In genomic region chr18:76984193-76985155, GRCh38 we compare ENCODE assay signal across 20 cellular contexts.
A peak's percentile ranks its signal among the peaks of the same experiment; 100 is the strongest.
DNase-seq lines count a peak whose midpoint lies in the region; ATAC-seq and TF ChIP-seq lines count a peak whose summit lies in the region.
"Had no signal": no experiment of that assay in that cellular context is flagged by ENCODE, and none has a peak within 500 bp of the region (broad histone marks: within the 10 kb centered on the region; RNA-seq: fewer than 3 reads in every experiment).

No MANE protein-coding gene starts in this region.

- no peaks in the 10 kb centered on the region for H3K9me1 ChIP-seq in IMR-90 (ENCODE audit: insufficient read depth, low read length)

- no peak overlapping the region for H2AK9ac ChIP-seq in IMR-90 (replicated peaks; ENCODE audit: low read depth, low read length, poor library complexity)

- H2BK15ac ChIP-seq in IMR-90 (ENCODE audit: low read depth, low read length): no peak overlapping the region

- ATAC-seq in IMR-90 (ENCODE audit: low read depth): no peak
- ATAC-seq: GM12878 had no signal

- H3K9me3 Mint-ChIP-seq in activated T-helper 2 cell treated with anti-CD3 and anti-CD28 coated beads, Interferon-gamma antibody, Interleukin-2, Interleukin-4, amounts not matched to agents 10 μg/mL and 5 μg/mL and 100 μg/mL, durations not matched to agents 14 hours and 24 hours and 36 hours: no peaks in the 10 kb centered on the region
- H3K9me3 Mint-ChIP-seq in Calu3 (ENCODE audit: low read depth, unreplicated experiment): no peaks in the 10 kb centered on the region
- H3K9me3 Mint-ChIP-seq: HFFc6 had no signal

- no peak for DNase-seq in IMR-90
- peak; percentile 6 for DNase-seq in activated T-helper 2 cell treated with anti-CD3 and anti-CD28 coated beads, Interferon-gamma antibody, Interleukin-2, Interleukin-4, amounts not matched to agents 10 μg/mL and 5 μg/mL and 100 μg/mL, durations not matched to agents 14 hours and 24 hours and 36 hours (ENCODE audit: low spot score)
- DNase-seq in islet precursor cell: peak; percentile 42
- DNase-seq in pons (ENCODE audit: low spot score): peak; percentile 22
- DNase-seq in hippocampal formation (lab: John Stamatoyannopoulos, UW): no peak
- DNase-seq in Calu3: no peak
- DNase-seq in NCI-H1105 (lab: John Stamatoyannopoulos, UW): no peak
- DNase-seq in foreskin melanocyte: no peak
- DNase-seq: AML-193, DMS79, GM23248, HFFc6, MG63, NCI-H1105 treated with DMSO at 0.1 percent for 48 hours, NCI-H187 treated with DMSO at 0.1 percent for 48 hours, NCI-H2171, NCI-H774, PC-9 had no signal

- BruUV-seq in IMR-90 (replicated peaks; lab: Mats Ljungman, UMichigan) (no TSS peak), Calu3 (replicated peaks; lab: Mats Ljungman, UMichigan) (no TSS peak)

- H3K4me2 ChIP-seq in IMR-90 (ENCODE audit: low read depth, low read length): no peak overlapping the region
- H3K4me2 ChIP-seq: KMS-11, PC-9 had no signal

- no peak overlapping the region for H2BK120ac ChIP-seq in IMR-90 (ENCODE audit: low read depth, low read length)

- no peaks in the 10 kb centered on the region; the same call in 1 of the 2 replicates for H3K4me1 ChIP-seq in IMR-90 (ENCODE audit: control insufficient read depth, insufficient read depth, low read length)

- no peak overlapping the region for H4K8ac ChIP-seq in IMR-90 (ENCODE audit: low read depth in 2 of 2, low read length in 2 of 2)

- POLR2A ChIA-PET in IMR-90 (lab: Charles Lee; ENCODE audit: unreplicated experiment): no interaction called here

- H4K5ac ChIP-seq in IMR-90 (ENCODE audit: low read depth, low read length): no peak overlapping the region

- in situ Hi-C loops in IMR-90 (cut with MboI; ENCODE audit: low sequenced_read_pairs): loop anchor here (10.0 kb wide), 1 partner anchor 180 kb away; no protein-coding TSS in a partner anchor

- no peak overlapping the region for H3K27ac Mint-ChIP-seq in activated T-helper 2 cell treated with anti-CD3 and anti-CD28 coated beads, Interferon-gamma antibody, Interleukin-2, Interleukin-4, amounts not matched to agents 10 μg/mL and 5 μg/mL and 100 μg/mL, durations not matched to agents 14 hours and 24 hours and 36 hours
- H3K27ac Mint-ChIP-seq in Calu3 (ENCODE audit: unreplicated experiment): no peak overlapping the region
- H3K27ac Mint-ChIP-seq: HFFc6 had no signal

- no peak for TF ChIP-seq POLR2A in IMR-90 (IDR thresholded peaks at IDR 0.05; ENCODE audit: low read depth, low read length)

- no peak overlapping the region for H2BK5ac ChIP-seq in IMR-90 (ENCODE audit: low read depth, low read length, poor library complexity, severe bottlenecking)

- H3K4me1 Mint-ChIP-seq in activated T-helper 2 cell treated with anti-CD3 and anti-CD28 coated beads, Interferon-gamma antibody, Interleukin-2, Interleukin-4, amounts not matched to agents 10 μg/mL and 5 μg/mL and 100 μg/mL, durations not matched to agents 14 hours and 24 hours and 36 hours (ENCODE audit: low read depth): peaks cover 4% of the 10 kb centered on the region
- H3K4me1 Mint-ChIP-seq in Calu3 (ENCODE audit: low read depth, unreplicated experiment): peaks cover 7% of the 10 kb centered on the region

- intact Hi-C loops in IMR-90 (cut with micrococcal nuclease) (no loop called here), Calu3 (cut with micrococcal nuclease; ENCODE audit: unreplicated experiment) (loop anchor here (10.0 kb wide), 1 partner anchor 480 kb away; no protein-coding TSS in a partner anchor)
- intact Hi-C loops in activated T-helper 2 cell treated with anti-CD3 and anti-CD28 coated beads, Interferon-gamma antibody, Interleukin-2, Interleukin-4, amounts not matched to agents 10 μg/mL and 5 μg/mL and 100 μg/mL, durations not matched to agents 14 hours and 24 hours and 36 hours (cut with micrococcal nuclease): no loop called here

- dilution Hi-C loops in IMR-90 (cut with HindIII; ENCODE audit: low sequenced_read_pairs, unreplicated experiment): no loop called here

- CTCF ChIA-PET in IMR-90 (lab: Yijun Ruan, JAX) (interaction anchor here (1.2 to 1.5 kb wide), 3 partner anchors 16 to 181 kb away, joined by 3 to 4 read pairs (median 4); no protein-coding TSS in a partner anchor), Calu3 (lab: Charles Lee) (interaction anchor here (1.2 to 2.3 kb wide), 3 partner anchors 16 to 131 kb away, joined by 3 to 10 read pairs (median 4); no protein-coding TSS in a partner anchor)

- peaks cover 8% of the 10 kb centered on the region for H3K27me3 ChIP-seq in IMR-90 (ENCODE audit: control insufficient read depth, insufficient read depth, low read length)
- H3K27me3 ChIP-seq: MG63 had no signal

- H3K9ac ChIP-seq in IMR-90 (ENCODE audit: low read depth, low read length): no peak overlapping the region
- H3K9ac ChIP-seq: GM23248, KMS-11 had no signal

- no peak overlapping the region for H2AK5ac ChIP-seq in IMR-90 (ENCODE audit: low read depth, low read length)

- no peak overlapping the region for H3K27ac ChIP-seq in IMR-90 (ENCODE audit: insufficient read depth, low read length)
- H3K27ac ChIP-seq: GM23248, KMS-11, PC-9 had no signal

- H3K4me3 Mint-ChIP-seq in activated T-helper 2 cell treated with anti-CD3 and anti-CD28 coated beads, Interferon-gamma antibody, Interleukin-2, Interleukin-4, amounts not matched to agents 10 μg/mL and 5 μg/mL and 100 μg/mL, durations not matched to agents 14 hours and 24 hours and 36 hours (ENCODE audit: low read depth): no peak overlapping the region
- H3K4me3 Mint-ChIP-seq in Calu3 (ENCODE audit: low read depth, unreplicated experiment): no peak overlapping the region
- H3K4me3 Mint-ChIP-seq: HFFc6 had no signal

- TF ChIP-seq RAD21 in IMR-90 (IDR thresholded peaks at IDR 0.05; ENCODE audit: low read length): no peak

- no peak overlapping the region for H3K4me3 ChIP-seq in IMR-90 (ENCODE audit: insufficient read depth, low read depth, low read length)
- H3K4me3 ChIP-seq: GM12878, GM23248, MG63, PC-9 had no signal

- H4K91ac ChIP-seq in IMR-90 (ENCODE audit: insufficient read depth, low read depth, low read length): no peak overlapping the region

- no peak overlapping the region for H3K18ac ChIP-seq in IMR-90 (ENCODE audit: low read depth, low read length)

- no peak overlapping the region for H3K14ac ChIP-seq in IMR-90 (replicated peaks; ENCODE audit: low read depth, low read length)

- H4K20me1 ChIP-seq in IMR-90 (ENCODE audit: insufficient read depth, low read length): no peaks in the 10 kb centered on the region

- H3K4ac ChIP-seq in IMR-90 (ENCODE audit: low read depth, low read length): no peak overlapping the region

- H3K9me3 ChIP-seq in IMR-90 (ENCODE audit: control insufficient read depth, insufficient read depth, low read length): no peaks in the 10 kb centered on the region
- H3K9me3 ChIP-seq: MG63 had no signal

- no peak overlapping the region for H3K56ac ChIP-seq in IMR-90 (ENCODE audit: extremely low read depth, insufficient read depth, low read length)

- no peak overlapping the region for H2BK20ac ChIP-seq in IMR-90 (ENCODE audit: low read depth, low read length)

- H2AFZ ChIP-seq in IMR-90 (replicated peaks; ENCODE audit: low read length, poor library complexity): peak overlapping the region; percentile 52
- H2AFZ ChIP-seq: GM23248, PC-9 had no signal

- H3K36me3 Mint-ChIP-seq in activated T-helper 2 cell treated with anti-CD3 and anti-CD28 coated beads, Interferon-gamma antibody, Interleukin-2, Interleukin-4, amounts not matched to agents 10 μg/mL and 5 μg/mL and 100 μg/mL, durations not matched to agents 14 hours and 24 hours and 36 hours (ENCODE audit: low read depth): no peaks in the 10 kb centered on the region
- no peaks in the 10 kb centered on the region for H3K36me3 Mint-ChIP-seq in Calu3 (ENCODE audit: insufficient read depth, unreplicated experiment)

- H3K79me1 ChIP-seq in IMR-90 (ENCODE audit: low read depth in 1 of 2, low read length in 2 of 2): no peaks in the 10 kb centered on the region

- no peaks in the 10 kb centered on the region for H3K27me3 Mint-ChIP-seq in activated T-helper 2 cell treated with anti-CD3 and anti-CD28 coated beads, Interferon-gamma antibody, Interleukin-2, Interleukin-4, amounts not matched to agents 10 μg/mL and 5 μg/mL and 100 μg/mL, durations not matched to agents 14 hours and 24 hours and 36 hours (ENCODE audit: low read depth)
- no peaks in the 10 kb centered on the region for H3K27me3 Mint-ChIP-seq in Calu3 (ENCODE audit: unreplicated experiment)

- no peak overlapping the region for H3K23ac ChIP-seq in IMR-90 (ENCODE audit: low read depth, low read length)

- 100% methylated on average over 9 of the region's 40 CpGs; no CpG with 5 or more reads in 1 of the 2 experiments for WGBS in IMR-90 (ENCODE audit: extremely low coverage in 2 of 2, insufficient read length in 1 of 2), 2 experiments

- TF ChIP-seq CTCF in IMR-90 (conservative IDR thresholded peaks at IDR 0.05; ENCODE audit: low read depth, low read length) (no peak), Calu3 (IDR thresholded peaks at IDR 0.05; ENCODE audit: unreplicated experiment) (no peak)

- no peaks in the 10 kb centered on the region for H3K36me3 ChIP-seq in IMR-90 (ENCODE audit: control insufficient read depth, insufficient read depth, low read length)
- H3K36me3 ChIP-seq: MG63 had no signal

TF ChIP-seq in IMR-90, 13 proteins besides CTCF, POLR2A, EP300 and RAD21:
- TF ChIP-seq ELK1 (IDR thresholded peaks at IDR 0.05; ENCODE audit: borderline replicate concordance, low read depth, low read length): no peak
- no peak for TF ChIP-seq USF2 (IDR thresholded peaks at IDR 0.05; ENCODE audit: low read depth, low read length)
- TF ChIP-seq CHD1 (IDR thresholded peaks at IDR 0.05; ENCODE audit: low read depth, low read length): no peak

Comparison
In these comparisons a context has a peak if more than half of its experiments do, and no peak if none do; other contexts are left out.
1. DNase-seq: peak in activated T-helper 2 cell treated with anti-CD3 and anti-CD28 coated beads, Interferon-gamma antibody, Interleukin-2, Interleukin-4, amounts not matched to agents 10 μg/mL and 5 μg/mL and 100 μg/mL, durations not matched to agents 14 hours and 24 hours and 36 hours (single experiment), islet precursor cell (single experiment) and pons (single experiment); none in IMR-90 (single experiment), hippocampal formation (0 of 2), Calu3 (single experiment), NCI-H1105 (single experiment) and foreskin melanocyte (single experiment).